In genomic region chr22:41447435-41448188, GRCh38 we compare ENCODE assay signal across 8 cellular contexts.
DNase-seq lines count a peak whose midpoint lies in the region; TF ChIP-seq lines count a peak whose summit lies in the region.

No MANE protein-coding gene starts in this region.

- no peaks in the 10 kb centered on the region for H3K9me3 Mint-ChIP-seq in T-helper 2 cell treated with Interferon-gamma antibody and Interleukin-4, amounts not matched to agents 5 μg/mL and 100 μg/mL, for 36 hours

- peak overlapping the region; percentile 100 for H3K4me3 ChIP-seq in astrocyte of the cerebellum (ENCODE audit: low read depth, low read length)

- peaks cover 13% of the 10 kb centered on the region for H3K4me1 Mint-ChIP-seq in T-helper 2 cell treated with Interferon-gamma antibody and Interleukin-4, amounts not matched to agents 5 μg/mL and 100 μg/mL, for 36 hours (ENCODE audit: low read depth)

- TF ChIP-seq CTCF in astrocyte of the cerebellum (IDR thresholded peaks at IDR 0.05; ENCODE audit: low read depth, low read length, missing control alignments) = no peak

- peak overlapping the region; percentile 89 for H3K4me3 Mint-ChIP-seq in T-helper 2 cell treated with Interferon-gamma antibody and Interleukin-4, amounts not matched to agents 5 μg/mL and 100 μg/mL, for 36 hours

- in situ Hi-C loops in astrocyte of the cerebellum (cut with HindIII; ENCODE audit: low sequenced_read_pairs) = loop anchor here (5.0 kb wide), 1 partner anchor 40 kb away; no protein-coding TSS in a partner anchor

- DNase-seq in GM03348 (ENCODE audit: low spot score) (peak; percentile 74), NCI-H1092 treated with DMSO at 0.1 percent for 48 hours (lab: John Stamatoyannopoulos, UW) (peak; percentile 76), astrocyte of the cerebellum (ENCODE audit: low read depth) (no peak), hypothalamus (lab: John Stamatoyannopoulos, UW) (peak in 48 of 51 donors; percentile 34 to 90 (median 69)), retina (peak; percentile 92), GM19240 (ENCODE audit: insufficient read length, low spot score) (no peak), amniotic stem cell (lab: John Stamatoyannopoulos, UW) (no peak)
- DNase-seq in T-helper 2 cell treated with Interferon-gamma antibody and Interleukin-4, amounts not matched to agents 5 μg/mL and 100 μg/mL, for 36 hours (ENCODE audit: low spot score) = peak; percentile 63

- H3K27ac Mint-ChIP-seq in T-helper 2 cell treated with Interferon-gamma antibody and Interleukin-4, amounts not matched to agents 5 μg/mL and 100 μg/mL, for 36 hours = peak overlapping the region; percentile 97

- H3K27me3 Mint-ChIP-seq in T-helper 2 cell treated with Interferon-gamma antibody and Interleukin-4, amounts not matched to agents 5 μg/mL and 100 μg/mL, for 36 hours (ENCODE audit: low read depth) = no peaks in the 10 kb centered on the region

- peaks cover 2% of the 10 kb centered on the region for H3K36me3 Mint-ChIP-seq in T-helper 2 cell treated with Interferon-gamma antibody and Interleukin-4, amounts not matched to agents 5 μg/mL and 100 μg/mL, for 36 hours (ENCODE audit: low read depth)

Comparison
In these comparisons a context has a peak if more than half of its experiments do, and no peak if none do; other contexts are left out.
1. DNase-seq: peak in GM03348 (single experiment), NCI-H1092 treated with DMSO at 0.1 percent for 48 hours (single experiment), T-helper 2 cell treated with Interferon-gamma antibody and Interleukin-4, amounts not matched to agents 5 μg/mL and 100 μg/mL, for 36 hours (single experiment), hypothalamus (48 of 51) and retina (single experiment); none in astrocyte of the cerebellum (single experiment), GM19240 (single experiment) and amniotic stem cell (single experiment).